In genomic region chr6:47349931-47350330, GRCh38 we compare ENCODE assay signal across 15 cellular contexts. TPM values are rescaled to one million over a fixed set of nuclear protein-coding genes. Genes with fewer than 3 reads are reported as not detected.
DNase-seq lines count a peak whose midpoint lies in the region; ATAC-seq and TF ChIP-seq lines count a peak whose summit lies in the region.
"Had no signal": no experiment of that assay in that cellular context is flagged by ENCODE, and none has a peak within 500 bp of the region (broad histone marks: within the 10 kb centered on the region; RNA-seq: fewer than 3 reads in every experiment).

No MANE protein-coding gene starts in this region.

- no peak overlapping the region for H3K4ac ChIP-seq in IMR-90 (ENCODE audit: low read depth, low read length)

- H2BK15ac ChIP-seq in IMR-90 (ENCODE audit: low read depth, low read length), result no peak overlapping the region

- TF ChIP-seq CTCF in IMR-90 (conservative IDR thresholded peaks at IDR 0.05; ENCODE audit: low read depth, low read length), result no peak

- H3K4me1 ChIP-seq in IMR-90 (ENCODE audit: control insufficient read depth, insufficient read depth, low read length), result no peaks in the 10 kb centered on the region
- H3K4me1 ChIP-seq in adipocyte (ENCODE audit: control insufficient read depth, insufficient read depth, low read length), result peaks cover 18% of the 10 kb centered on the region

- POLR2A ChIA-PET in IMR-90 (lab: Charles Lee; ENCODE audit: unreplicated experiment), result no interaction called here

- H3K4me3 ChIP-seq in IMR-90 (ENCODE audit: insufficient read depth, low read depth, low read length) (no peak overlapping the region), adipocyte (ENCODE audit: low read length) (no peak overlapping the region)
- H3K4me3 ChIP-seq: GM23248 had no signal

- H3K27me3 ChIP-seq in IMR-90 (ENCODE audit: control insufficient read depth, insufficient read depth, low read length) (peaks cover 2% of the 10 kb centered on the region; the same call in 1 of the 2 replicates), adipocyte (replicated peaks; ENCODE audit: control insufficient read depth, insufficient read depth, low read length) (peaks cover 3% of the 10 kb centered on the region)

- no peak overlapping the region for H4K91ac ChIP-seq in IMR-90 (ENCODE audit: insufficient read depth, low read depth, low read length)

- no peak overlapping the region for H3K23ac ChIP-seq in IMR-90 (ENCODE audit: low read depth, low read length)

- H3K27ac ChIP-seq in IMR-90 (ENCODE audit: insufficient read depth, low read length), result no peak overlapping the region
- H3K27ac ChIP-seq: GM23248 had no signal

- no peak overlapping the region for H2BK20ac ChIP-seq in IMR-90 (ENCODE audit: low read depth, low read length)

- H3K56ac ChIP-seq in IMR-90 (ENCODE audit: extremely low read depth, insufficient read depth, low read length), result no peak overlapping the region

- no peak overlapping the region for H2AK5ac ChIP-seq in IMR-90 (ENCODE audit: low read depth, low read length)

- in situ Hi-C loops in G401 (cut with HindIII; ENCODE audit: low sequenced_read_pairs), result no loop called here
- in situ Hi-C loops in IMR-90 (cut with MboI; ENCODE audit: low sequenced_read_pairs), result no loop called here

- H3K36me3 ChIP-seq in IMR-90 (ENCODE audit: control insufficient read depth, insufficient read depth, low read length) (no peaks in the 10 kb centered on the region), adipocyte (ENCODE audit: control insufficient read depth, insufficient read depth, low read length, severe bottlenecking) (no peaks in the 10 kb centered on the region)

- no peak overlapping the region for H2AK9ac ChIP-seq in IMR-90 (replicated peaks; ENCODE audit: low read depth, low read length, poor library complexity)

- BruUV-seq in IMR-90 (replicated peaks; lab: Mats Ljungman, UMichigan), result no TSS peak

- DNase-seq in G401 (ENCODE audit: low spot score), result peak; percentile 74
- no peak for DNase-seq in IMR-90
- no peak for DNase-seq in adipocyte (ENCODE audit: low read depth)
- DNase-seq in cerebellar cortex (ENCODE audit: low spot score), result peak; percentile 72
- DNase-seq in GM19240 (ENCODE audit: insufficient read length, low spot score), result no peak
- DNase-seq: Calu3; CD4-positive, alpha-beta memory T cell; COR-L47; DMS53; DMS79 treated with DMSO at 0.1 percent for 48 hours; GM23248; H7; HCEC 1CT had no signal

- no peaks in the 10 kb centered on the region for H3K9me1 ChIP-seq in IMR-90 (ENCODE audit: insufficient read depth, low read length)

- no CpG with 5 or more reads among the region's 2 CpGs for WGBS in IMR-90 (ENCODE audit: extremely low coverage in 2 of 2, insufficient read length in 1 of 2), 2 experiments

- TF ChIP-seq RAD21 in IMR-90 (IDR thresholded peaks at IDR 0.05; ENCODE audit: low read length), result no peak

- H3K9me3 ChIP-seq in IMR-90 (ENCODE audit: control insufficient read depth, insufficient read depth, low read length) (no peaks in the 10 kb centered on the region), adipocyte (ENCODE audit: control insufficient read depth, low read length) (no peaks in the 10 kb centered on the region)

- no peak for ATAC-seq in IMR-90 (ENCODE audit: low read depth)
- ATAC-seq in HG02970 (IDR thresholded peaks at IDR 0.05; ENCODE audit: low FRiP score, unreplicated experiment), result no peak
- ATAC-seq in GM19397 (IDR thresholded peaks at IDR 0.05; ENCODE audit: unreplicated experiment), result no peak

- H4K5ac ChIP-seq in IMR-90 (ENCODE audit: low read depth, low read length), result no peak overlapping the region

- intact Hi-C loops in IMR-90 (cut with micrococcal nuclease), result no loop called here

- H3K4me2 ChIP-seq in IMR-90 (ENCODE audit: low read depth, low read length), result no peak overlapping the region

- H3K79me1 ChIP-seq in IMR-90 (ENCODE audit: low read depth in 1 of 2, low read length in 2 of 2), result no peaks in the 10 kb centered on the region

- H2AFZ ChIP-seq in IMR-90 (replicated peaks; ENCODE audit: low read length, poor library complexity), result no peak overlapping the region
- H2AFZ ChIP-seq: GM23248 had no signal

- CTCF ChIA-PET in IMR-90 (lab: Yijun Ruan, JAX), result interaction anchor here (1.1 kb wide), 1 partner anchor 9 kb away, joined by 3 read pairs; no protein-coding TSS in a partner anchor

- H3K18ac ChIP-seq in IMR-90 (ENCODE audit: low read depth, low read length), result no peak overlapping the region

- H2BK120ac ChIP-seq in IMR-90 (ENCODE audit: low read depth, low read length), result no peak overlapping the region

- no peak overlapping the region for H4K8ac ChIP-seq in IMR-90 (ENCODE audit: low read depth in 2 of 2, low read length in 2 of 2)

- no peak for TF ChIP-seq POLR2A in IMR-90 (IDR thresholded peaks at IDR 0.05; ENCODE audit: low read depth, low read length)

- no peak overlapping the region for H3K14ac ChIP-seq in IMR-90 (replicated peaks; ENCODE audit: low read depth, low read length)

- H2BK5ac ChIP-seq in IMR-90 (ENCODE audit: low read depth, low read length, poor library complexity, severe bottlenecking), result no peak overlapping the region

- no peaks in the 10 kb centered on the region for H4K20me1 ChIP-seq in IMR-90 (ENCODE audit: insufficient read depth, low read length)

- dilution Hi-C loops in IMR-90 (cut with HindIII; ENCODE audit: low sequenced_read_pairs, unreplicated experiment), result no loop called here

- no peak overlapping the region for H3K9ac ChIP-seq in IMR-90 (ENCODE audit: low read depth, low read length)
- H3K9ac ChIP-seq in adipocyte (ENCODE audit: low read length), result peak overlapping the region; percentile 32
- H3K9ac ChIP-seq: GM23248 had no signal

TF ChIP-seq in IMR-90, 13 proteins besides CTCF, POLR2A, EP300 and RAD21:
- no peak for TF ChIP-seq MAZ (IDR thresholded peaks at IDR 0.05; ENCODE audit: borderline replicate concordance, low read depth, low read length)
- TF ChIP-seq CEBPB (IDR thresholded peaks at IDR 0.05; ENCODE audit: low read depth, low read length), result 0 out of 2 replicates have a peak, but pooled peaks have one; percentile 14

RNA-seq across cellular contexts. Expression of gene TNFRSF21, which starts 40.2 kb away (rescaled TPM):
- 0.12 and 1.7 TPM in 2 replicates for total RNA-seq in G401 (2014; rRNA removed; shearing (Covaris generic))
- total RNA-seq in IMR-90 (2012; rRNA removed), result 2.5 and 2.9 TPM in 2 replicates
- polyA plus RNA-seq in IMR-90 (2012; rRNA removed), result 6.1 and 6.9 TPM in 2 replicates
- 6.0 and 6.7 TPM in 2 replicates for polyA plus RNA-seq in IMR-90 (2012; cell fraction: cytosol; rRNA removed)
- 1.9 and 2.4 TPM in 2 replicates for polyA plus RNA-seq in IMR-90 (2012; cell fraction: nucleus; rRNA removed; ENCODE audit: low replicate concordance)
- polyA plus RNA-seq: CD4-positive, alpha-beta memory T cell had no signal

Comparison
In these comparisons a context has a peak if more than half of its experiments do, and no peak if none do; other contexts are left out.
1. DNase-seq: peak in G401 (single experiment) and cerebellar cortex (single experiment); none in IMR-90 (single experiment), adipocyte (single experiment) and GM19240 (single experiment).